1 cellular context compared by ENCODE assay signal in the genomic region with DNA sequence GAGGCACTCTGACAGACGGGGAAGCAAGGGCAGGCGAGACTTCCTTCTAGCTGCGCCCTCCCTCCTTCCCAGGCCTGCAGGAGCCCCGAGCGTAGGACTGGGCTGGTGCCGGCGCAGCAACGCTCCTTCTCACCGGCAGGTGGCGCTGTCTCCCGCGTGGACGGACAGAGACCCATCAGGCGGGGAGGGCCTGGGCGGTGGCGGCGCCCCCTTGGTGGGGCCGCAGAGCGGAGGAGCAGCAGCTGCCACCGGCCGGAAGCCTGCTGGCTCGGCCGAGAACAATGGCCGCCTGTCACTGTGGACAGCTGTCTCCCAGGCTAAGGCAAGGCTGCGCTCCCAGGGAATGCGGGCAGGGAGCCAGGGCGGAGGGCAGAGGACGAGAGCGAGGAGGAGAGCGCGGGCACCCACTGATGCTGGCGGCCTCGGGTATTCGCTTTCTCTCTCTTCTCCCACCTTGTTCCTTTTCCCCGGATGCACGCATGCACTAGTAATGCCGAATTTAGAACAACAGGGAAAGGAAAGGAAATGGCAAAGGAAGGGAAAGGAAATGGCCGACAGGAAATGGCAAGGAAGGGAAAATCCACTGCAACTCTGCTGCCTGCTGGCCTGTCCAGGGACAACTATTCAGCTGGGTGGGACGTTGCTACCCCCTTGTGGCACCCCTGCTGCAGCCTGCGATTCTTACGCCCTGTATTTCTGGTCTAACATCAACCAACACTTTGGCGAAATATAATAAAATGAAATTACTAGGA.
A peak's percentile ranks its signal among the peaks of the same experiment; 100 is the strongest.
TF ChIP-seq lines count a peak whose summit lies in the region.

No MANE protein-coding gene starts in this region.

TF ChIP-seq in HepG2, 621 proteins besides CTCF, POLR2A, EP300 and RAD21 (continued from another document and continues in another):
- TF ChIP-seq, protein P1, sequence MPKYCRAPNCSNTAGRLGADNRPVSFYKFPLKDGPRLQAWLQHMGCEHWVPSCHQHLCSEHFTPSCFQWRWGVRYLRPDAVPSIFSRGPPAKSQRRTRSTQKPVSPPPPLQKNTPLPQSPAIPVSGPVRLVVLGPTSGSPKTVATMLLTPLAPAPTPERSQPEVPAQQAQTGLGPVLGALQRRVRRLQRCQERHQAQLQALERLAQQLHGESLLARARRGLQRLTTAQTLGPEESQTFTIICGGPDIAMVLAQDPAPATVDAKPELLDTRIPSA (CRISPR knock-in tag; IDR thresholded peaks at IDR 0.05; ENCODE audit: borderline replicate concordance): no peak; the same call in 1 of the 2 replicates
- TF ChIP-seq NFIC (IDR thresholded peaks at IDR 0.05; ENCODE audit: low read length) (no peak), CCDC6 (CRISPR knock-in tag; IDR thresholded peaks at IDR 0.05) (peak; percentile 86), ZNF34 (CRISPR knock-in tag; IDR thresholded peaks at IDR 0.05; ENCODE audit: borderline replicate concordance) (no peak), ZNF7 (CRISPR knock-in tag; IDR thresholded peaks at IDR 0.05) (no peak; the same call in 1 of the 2 replicates), FOXK1 (CRISPR knock-in tag; IDR thresholded peaks at IDR 0.05; ENCODE audit: borderline replicate concordance, low read depth) (0 out of 2 replicates have a peak, but pooled peaks have one; percentile 43), MAFG (CRISPR knock-in tag; IDR thresholded peaks at IDR 0.05) (no peak), CHCHD3 (CRISPR knock-in tag; IDR thresholded peaks at IDR 0.05) (0 out of 2 replicates have a peak, but pooled peaks have one; percentile 47), NONO (IDR thresholded peaks at IDR 0.05) (no peak), NONO (CRISPR knock-in tag; conservative IDR thresholded peaks at IDR 0.05) (peak; percentile 96), HOXA3 (CRISPR knock-in tag; IDR thresholded peaks at IDR 0.05) (peak; percentile 82), ZBTB42 (CRISPR knock-in tag; IDR thresholded peaks at IDR 0.05) (no peak), ZNF282 (IDR thresholded peaks at IDR 0.05; ENCODE audit: partially characterized antibody) (no peak), HNRNPUL1 (IDR thresholded peaks at IDR 0.05; ENCODE audit: low read depth, low read length) (no peak), ZNF562 (CRISPR knock-in tag; IDR thresholded peaks at IDR 0.05; ENCODE audit: borderline replicate concordance) (no peak), NR3C1 (CRISPR knock-in tag; IDR thresholded peaks at IDR 0.05) (no peak), PHF21A (CRISPR knock-in tag; IDR thresholded peaks at IDR 0.05) (no peak), ZNF121 (CRISPR knock-in tag; IDR thresholded peaks at IDR 0.05) (peak; percentile 53; the same call in 1 of the 2 replicates), ZNF367 (CRISPR knock-in tag; IDR thresholded peaks at IDR 0.05; ENCODE audit: borderline replicate concordance) (no peak), ZNF557 (CRISPR knock-in tag; IDR thresholded peaks at IDR 0.05) (no peak), SIN3B (IDR thresholded peaks at IDR 0.05; ENCODE audit: low read length) (no peak), ASH2L (IDR thresholded peaks at IDR 0.05; ENCODE audit: insufficient read length, low read depth, low read length) (peak; percentile 72), BRCA1 (CRISPR knock-in tag; IDR thresholded peaks at IDR 0.05) (peak; percentile 20; the same call in 1 of the 2 replicates), ZSCAN29 (CRISPR knock-in tag; conservative IDR thresholded peaks at IDR 0.05) (0 out of 2 replicates have a peak, but pooled peaks have one; percentile 41)
- TF ChIP-seq, protein P2, sequence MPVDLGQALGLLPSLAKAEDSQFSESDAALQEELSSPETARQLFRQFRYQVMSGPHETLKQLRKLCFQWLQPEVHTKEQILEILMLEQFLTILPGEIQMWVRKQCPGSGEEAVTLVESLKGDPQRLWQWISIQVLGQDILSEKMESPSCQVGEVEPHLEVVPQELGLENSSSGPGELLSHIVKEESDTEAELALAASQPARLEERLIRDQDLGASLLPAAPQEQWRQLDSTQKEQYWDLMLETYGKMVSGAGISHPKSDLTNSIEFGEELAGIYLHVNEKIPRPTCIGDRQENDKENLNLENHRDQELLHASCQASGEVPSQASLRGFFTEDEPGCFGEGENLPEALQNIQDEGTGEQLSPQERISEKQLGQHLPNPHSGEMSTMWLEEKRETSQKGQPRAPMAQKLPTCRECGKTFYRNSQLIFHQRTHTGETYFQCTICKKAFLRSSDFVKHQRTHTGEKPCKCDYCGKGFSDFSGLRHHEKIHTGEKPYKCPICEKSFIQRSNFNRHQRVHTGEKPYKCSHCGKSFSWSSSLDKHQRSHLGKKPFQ (CRISPR knock-in tag; IDR thresholded peaks at IDR 0.05; ENCODE audit: insufficient replicate concordance): no peak
- TF ChIP-seq, protein P3, sequence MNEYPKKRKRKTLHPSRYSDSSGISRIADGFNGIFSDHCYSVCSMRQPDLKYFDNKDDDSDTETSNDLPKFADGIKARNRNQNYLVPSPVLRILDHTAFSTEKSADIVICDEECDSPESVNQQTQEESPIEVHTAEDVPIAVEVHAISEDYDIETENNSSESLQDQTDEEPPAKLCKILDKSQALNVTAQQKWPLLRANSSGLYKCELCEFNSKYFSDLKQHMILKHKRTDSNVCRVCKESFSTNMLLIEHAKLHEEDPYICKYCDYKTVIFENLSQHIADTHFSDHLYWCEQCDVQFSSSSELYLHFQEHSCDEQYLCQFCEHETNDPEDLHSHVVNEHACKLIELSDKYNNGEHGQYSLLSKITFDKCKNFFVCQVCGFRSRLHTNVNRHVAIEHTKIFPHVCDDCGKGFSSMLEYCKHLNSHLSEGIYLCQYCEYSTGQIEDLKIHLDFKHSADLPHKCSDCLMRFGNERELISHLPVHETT (CRISPR knock-in tag; conservative IDR thresholded peaks at IDR 0.05): 0 out of 2 replicates have a peak, but pooled peaks have one; percentile 27
- TF ChIP-seq, protein P4, sequence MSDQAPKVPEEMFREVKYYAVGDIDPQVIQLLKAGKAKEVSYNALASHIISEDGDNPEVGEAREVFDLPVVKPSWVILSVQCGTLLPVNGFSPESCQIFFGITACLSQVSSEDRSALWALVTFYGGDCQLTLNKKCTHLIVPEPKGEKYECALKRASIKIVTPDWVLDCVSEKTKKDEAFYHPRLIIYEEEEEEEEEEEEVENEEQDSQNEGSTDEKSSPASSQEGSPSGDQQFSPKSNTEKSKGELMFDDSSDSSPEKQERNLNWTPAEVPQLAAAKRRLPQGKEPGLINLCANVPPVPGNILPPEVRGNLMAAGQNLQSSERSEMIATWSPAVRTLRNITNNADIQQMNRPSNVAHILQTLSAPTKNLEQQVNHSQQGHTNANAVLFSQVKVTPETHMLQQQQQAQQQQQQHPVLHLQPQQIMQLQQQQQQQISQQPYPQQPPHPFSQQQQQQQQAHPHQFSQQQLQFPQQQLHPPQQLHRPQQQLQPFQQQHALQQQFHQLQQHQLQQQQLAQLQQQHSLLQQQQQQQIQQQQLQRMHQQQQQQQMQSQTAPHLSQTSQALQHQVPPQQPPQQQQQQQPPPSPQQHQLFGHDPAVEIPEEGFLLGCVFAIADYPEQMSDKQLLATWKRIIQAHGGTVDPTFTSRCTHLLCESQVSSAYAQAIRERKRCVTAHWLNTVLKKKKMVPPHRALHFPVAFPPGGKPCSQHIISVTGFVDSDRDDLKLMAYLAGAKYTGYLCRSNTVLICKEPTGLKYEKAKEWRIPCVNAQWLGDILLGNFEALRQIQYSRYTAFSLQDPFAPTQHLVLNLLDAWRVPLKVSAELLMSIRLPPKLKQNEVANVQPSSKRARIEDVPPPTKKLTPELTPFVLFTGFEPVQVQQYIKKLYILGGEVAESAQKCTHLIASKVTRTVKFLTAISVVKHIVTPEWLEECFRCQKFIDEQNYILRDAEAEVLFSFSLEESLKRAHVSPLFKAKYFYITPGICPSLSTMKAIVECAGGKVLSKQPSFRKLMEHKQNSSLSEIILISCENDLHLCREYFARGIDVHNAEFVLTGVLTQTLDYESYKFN (CRISPR knock-in tag; conservative IDR thresholded peaks at IDR 0.05): peak; percentile 63
- TF ChIP-seq, protein P5, sequence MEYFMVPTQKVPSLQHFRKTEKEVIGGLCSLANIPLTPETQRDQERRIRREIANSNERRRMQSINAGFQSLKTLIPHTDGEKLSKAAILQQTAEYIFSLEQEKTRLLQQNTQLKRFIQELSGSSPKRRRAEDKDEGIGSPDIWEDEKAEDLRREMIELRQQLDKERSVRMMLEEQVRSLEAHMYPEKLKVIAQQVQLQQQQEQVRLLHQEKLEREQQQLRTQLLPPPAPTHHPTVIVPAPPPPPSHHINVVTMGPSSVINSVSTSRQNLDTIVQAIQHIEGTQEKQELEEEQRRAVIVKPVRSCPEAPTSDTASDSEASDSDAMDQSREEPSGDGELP (IDR thresholded peaks at IDR 0.05; ENCODE audit: borderline replicate concordance, low read depth): peak; percentile 92; the same call in 1 of the 2 replicates
- TF ChIP-seq, protein P6, sequence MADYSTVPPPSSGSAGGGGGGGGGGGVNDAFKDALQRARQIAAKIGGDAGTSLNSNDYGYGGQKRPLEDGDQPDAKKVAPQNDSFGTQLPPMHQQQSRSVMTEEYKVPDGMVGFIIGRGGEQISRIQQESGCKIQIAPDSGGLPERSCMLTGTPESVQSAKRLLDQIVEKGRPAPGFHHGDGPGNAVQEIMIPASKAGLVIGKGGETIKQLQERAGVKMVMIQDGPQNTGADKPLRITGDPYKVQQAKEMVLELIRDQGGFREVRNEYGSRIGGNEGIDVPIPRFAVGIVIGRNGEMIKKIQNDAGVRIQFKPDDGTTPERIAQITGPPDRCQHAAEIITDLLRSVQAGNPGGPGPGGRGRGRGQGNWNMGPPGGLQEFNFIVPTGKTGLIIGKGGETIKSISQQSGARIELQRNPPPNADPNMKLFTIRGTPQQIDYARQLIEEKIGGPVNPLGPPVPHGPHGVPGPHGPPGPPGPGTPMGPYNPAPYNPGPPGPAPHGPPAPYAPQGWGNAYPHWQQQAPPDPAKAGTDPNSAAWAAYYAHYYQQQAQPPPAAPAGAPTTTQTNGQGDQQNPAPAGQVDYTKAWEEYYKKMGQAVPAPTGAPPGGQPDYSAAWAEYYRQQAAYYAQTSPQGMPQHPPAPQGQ (CRISPR knock-in tag; IDR thresholded peaks at IDR 0.05; ENCODE audit: borderline replicate concordance): no peak
- TF ChIP-seq, protein P7, sequence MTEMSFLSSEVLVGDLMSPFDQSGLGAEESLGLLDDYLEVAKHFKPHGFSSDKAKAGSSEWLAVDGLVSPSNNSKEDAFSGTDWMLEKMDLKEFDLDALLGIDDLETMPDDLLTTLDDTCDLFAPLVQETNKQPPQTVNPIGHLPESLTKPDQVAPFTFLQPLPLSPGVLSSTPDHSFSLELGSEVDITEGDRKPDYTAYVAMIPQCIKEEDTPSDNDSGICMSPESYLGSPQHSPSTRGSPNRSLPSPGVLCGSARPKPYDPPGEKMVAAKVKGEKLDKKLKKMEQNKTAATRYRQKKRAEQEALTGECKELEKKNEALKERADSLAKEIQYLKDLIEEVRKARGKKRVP (CRISPR knock-in tag; IDR thresholded peaks at IDR 0.05): no peak
- TF ChIP-seq, protein P8, sequence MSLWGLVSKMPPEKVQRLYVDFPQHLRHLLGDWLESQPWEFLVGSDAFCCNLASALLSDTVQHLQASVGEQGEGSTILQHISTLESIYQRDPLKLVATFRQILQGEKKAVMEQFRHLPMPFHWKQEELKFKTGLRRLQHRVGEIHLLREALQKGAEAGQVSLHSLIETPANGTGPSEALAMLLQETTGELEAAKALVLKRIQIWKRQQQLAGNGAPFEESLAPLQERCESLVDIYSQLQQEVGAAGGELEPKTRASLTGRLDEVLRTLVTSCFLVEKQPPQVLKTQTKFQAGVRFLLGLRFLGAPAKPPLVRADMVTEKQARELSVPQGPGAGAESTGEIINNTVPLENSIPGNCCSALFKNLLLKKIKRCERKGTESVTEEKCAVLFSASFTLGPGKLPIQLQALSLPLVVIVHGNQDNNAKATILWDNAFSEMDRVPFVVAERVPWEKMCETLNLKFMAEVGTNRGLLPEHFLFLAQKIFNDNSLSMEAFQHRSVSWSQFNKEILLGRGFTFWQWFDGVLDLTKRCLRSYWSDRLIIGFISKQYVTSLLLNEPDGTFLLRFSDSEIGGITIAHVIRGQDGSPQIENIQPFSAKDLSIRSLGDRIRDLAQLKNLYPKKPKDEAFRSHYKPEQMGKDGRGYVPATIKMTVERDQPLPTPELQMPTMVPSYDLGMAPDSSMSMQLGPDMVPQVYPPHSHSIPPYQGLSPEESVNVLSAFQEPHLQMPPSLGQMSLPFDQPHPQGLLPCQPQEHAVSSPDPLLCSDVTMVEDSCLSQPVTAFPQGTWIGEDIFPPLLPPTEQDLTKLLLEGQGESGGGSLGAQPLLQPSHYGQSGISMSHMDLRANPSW (CRISPR knock-in tag; IDR thresholded peaks at IDR 0.05; ENCODE audit: borderline replicate concordance): 0 out of 2 replicates have a peak, but pooled peaks have one; percentile 37
- TF ChIP-seq, protein P9, sequence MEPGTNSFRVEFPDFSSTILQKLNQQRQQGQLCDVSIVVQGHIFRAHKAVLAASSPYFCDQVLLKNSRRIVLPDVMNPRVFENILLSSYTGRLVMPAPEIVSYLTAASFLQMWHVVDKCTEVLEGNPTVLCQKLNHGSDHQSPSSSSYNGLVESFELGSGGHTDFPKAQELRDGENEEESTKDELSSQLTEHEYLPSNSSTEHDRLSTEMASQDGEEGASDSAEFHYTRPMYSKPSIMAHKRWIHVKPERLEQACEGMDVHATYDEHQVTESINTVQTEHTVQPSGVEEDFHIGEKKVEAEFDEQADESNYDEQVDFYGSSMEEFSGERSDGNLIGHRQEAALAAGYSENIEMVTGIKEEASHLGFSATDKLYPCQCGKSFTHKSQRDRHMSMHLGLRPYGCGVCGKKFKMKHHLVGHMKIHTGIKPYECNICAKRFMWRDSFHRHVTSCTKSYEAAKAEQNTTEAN (CRISPR knock-in tag; conservative IDR thresholded peaks at IDR 0.05): no peak
